Comparison of ENCODE assay signal across 2 cellular contexts in genomic region chr7:129341212-129341611, GRCh38.
TF ChIP-seq lines count a peak whose summit lies in the region.

No MANE protein-coding gene starts in this region.

TF ChIP-seq in WTC11, 78 proteins besides CTCF, POLR2A, EP300 and RAD21:
- TF ChIP-seq SMAD3 (CRISPR knock-in tag; IDR thresholded peaks at IDR 0.05; ENCODE audit: borderline replicate concordance) (no peak), ZNF121 (CRISPR knock-in tag; IDR thresholded peaks at IDR 0.05) (no peak), E2F4 (CRISPR knock-in tag; IDR thresholded peaks at IDR 0.05; ENCODE audit: borderline replicate concordance, low read depth) (no peak), NFYB (CRISPR knock-in tag; conservative IDR thresholded peaks at IDR 0.05; ENCODE audit: low read depth) (no peak), TCF7 (CRISPR knock-in tag; IDR thresholded peaks at IDR 0.05; ENCODE audit: low read depth) (no peak), STAT6 (CRISPR knock-in tag; conservative IDR thresholded peaks at IDR 0.05; ENCODE audit: low read depth) (no peak), KAT7 (CRISPR knock-in tag; IDR thresholded peaks at IDR 0.05; ENCODE audit: borderline replicate concordance) (no peak), ZNF317 (CRISPR knock-in tag; IDR thresholded peaks at IDR 0.05; ENCODE audit: borderline replicate concordance, low read depth) (no peak), ATF2 (CRISPR knock-in tag; IDR thresholded peaks at IDR 0.05; ENCODE audit: borderline replicate concordance, low read depth) (no peak), ZNF219 (CRISPR knock-in tag; IDR thresholded peaks at IDR 0.05; ENCODE audit: borderline replicate concordance) (no peak)

TF ChIP-seq in HepG2, 621 proteins besides CTCF, POLR2A, EP300 and RAD21:
- no peak for TF ChIP-seq POLR2AphosphoS2 (IDR thresholded peaks at IDR 0.05; ENCODE audit: low read depth, low read length)
- TF ChIP-seq ZNF3 (CRISPR knock-in tag; IDR thresholded peaks at IDR 0.05): no peak
- TF ChIP-seq PCBP2 (optimal IDR thresholded peaks at IDR 0.05; ENCODE audit: low read depth, low read length, poor library complexity, severe bottlenecking): no peak
- no peak for TF ChIP-seq ZFX (CRISPR knock-in tag; IDR thresholded peaks at IDR 0.05; ENCODE audit: low read depth)
- no peak for TF ChIP-seq ATF7 (IDR thresholded peaks at IDR 0.05)
- TF ChIP-seq ATF7 (CRISPR knock-in tag; IDR thresholded peaks at IDR 0.05): no peak
